ENCODE assay signal across 8 cellular contexts in genomic region chr19:56111601-56112312, GRCh38. TPM values are rescaled to one million over a fixed set of nuclear protein-coding genes. Genes with fewer than 3 reads are reported as not detected.
A peak's percentile ranks its signal among the peaks of the same experiment; 100 is the strongest.
DNase-seq lines count a peak whose midpoint lies in the region; ATAC-seq and TF ChIP-seq lines count a peak whose summit lies in the region.

No MANE protein-coding gene starts in this region.

- H3K4me3 ChIP-seq in gastroesophageal sphincter = peak overlapping the region in 1 of 2 donors; percentile 0
- H3K4me3 ChIP-seq in prostate gland = no peak overlapping the region

- intact Hi-C loops in prostate gland (cut with DNase I) = loop anchor here (5.0 kb wide), 1 partner anchor 46 kb away; no protein-coding TSS in a partner anchor

- no peaks in the 10 kb centered on the region for H3K9me3 ChIP-seq in T-helper 17 cell (ENCODE audit: control insufficient read depth, low read length, poor library complexity, severe bottlenecking)
- H3K9me3 ChIP-seq in gastroesophageal sphincter = no peaks in the 10 kb centered on the region
- no peaks in the 10 kb centered on the region for H3K9me3 ChIP-seq in prostate gland

- no peaks in the 10 kb centered on the region for H3K36me3 ChIP-seq in gastroesophageal sphincter
- no peaks in the 10 kb centered on the region for H3K36me3 ChIP-seq in prostate gland

- peak overlapping the region; percentile 68 for H3K27ac Mint-ChIP-seq in T-helper 17 cell

- TF ChIP-seq CTCF in gastroesophageal sphincter (IDR thresholded peaks at IDR 0.05) = no peak
- no peak for TF ChIP-seq CTCF in prostate gland (IDR thresholded peaks at IDR 0.05)

- H3K4me1 Mint-ChIP-seq in T-helper 17 cell = peaks cover 33% of the 10 kb centered on the region

- H3K27me3 ChIP-seq in gastroesophageal sphincter = no peaks in the 10 kb centered on the region
- no peaks in the 10 kb centered on the region for H3K27me3 ChIP-seq in prostate gland (replicated peaks; ENCODE audit: insufficient read depth)

- H3K27me3 Mint-ChIP-seq in T-helper 17 cell = no peaks in the 10 kb centered on the region

- peak in 1 of 3 donors; percentile 32 for DNase-seq in T-helper 17 cell
- no peak for DNase-seq in prostate gland (ENCODE audit: low spot score)
- no peak for DNase-seq in NCI-H2029 (lab: John Stamatoyannopoulos, UW)
- no peak for DNase-seq in NCI-H82 (lab: John Stamatoyannopoulos, UW)
- no peak for DNase-seq in foreskin melanocyte

- H3K4me3 Mint-ChIP-seq in T-helper 17 cell = peak overlapping the region; percentile 71

- ATAC-seq in GM19025 (IDR thresholded peaks at IDR 0.05; ENCODE audit: low read depth, unreplicated experiment) (peak; percentile 80), HG02973 (IDR thresholded peaks at IDR 0.05; ENCODE audit: unreplicated experiment) (peak; percentile 73), T-helper 17 cell (peak; percentile 88), gastroesophageal sphincter (peak; percentile 61)

- 29 to 71% methylated on average over 3 to 10 of the region's 24 CpGs for WGBS in gastroesophageal sphincter (ENCODE audit: low coverage in 1 of 2), 2 donors
- 40% methylated on average over 24 of the region's 24 CpGs for WGBS in prostate gland

- H3K36me3 Mint-ChIP-seq in T-helper 17 cell (ENCODE audit: low read depth) = no peaks in the 10 kb centered on the region

- no peak for TF ChIP-seq EP300 in gastroesophageal sphincter (IDR thresholded peaks at IDR 0.05)

- TF ChIP-seq POLR2A in gastroesophageal sphincter (IDR thresholded peaks at IDR 0.05) (no peak), prostate gland (IDR thresholded peaks at IDR 0.05) (no peak)

- H3K27ac ChIP-seq in gastroesophageal sphincter (peak overlapping the region; percentile 35 to 87 (median 84)), prostate gland (peak overlapping the region; percentile 37 to 71)

- peaks cover 12 to 100% (median 81%) of the 10 kb centered on the region in 3 donors for H3K4me1 ChIP-seq in gastroesophageal sphincter
- H3K4me1 ChIP-seq in prostate gland (replicated peaks) = peaks cover 43% of the 10 kb centered on the region

RNA-seq across cellular contexts. Expression of gene ZNF787, which starts 9.3 kb away (rescaled TPM):
- total RNA-seq in T-helper 17 cell = 10 to 100 TPM; 17.2 to 22.2 TPM
- total RNA-seq in gastroesophageal sphincter = 10 to 100 TPM; 18.6 to 31.8 (median 19.7) TPM
- 10 to 100 TPM; 28.2 to 47.5 TPM for total RNA-seq in prostate gland

RNA-seq across cellular contexts. Expression of gene ZNF444, which starts 29.3 kb away (rescaled TPM):
- total RNA-seq in T-helper 17 cell (10 to 100 TPM; 12.3 to 16.7 TPM), gastroesophageal sphincter (10 to 100 TPM; 36.2 to 57.9 (median 41.3) TPM), prostate gland (100 to 1,000 TPM in 1 of 2 donors, 10 to 100 TPM in 1; 62.0 to 105 TPM)
